In the genomic region with DNA sequence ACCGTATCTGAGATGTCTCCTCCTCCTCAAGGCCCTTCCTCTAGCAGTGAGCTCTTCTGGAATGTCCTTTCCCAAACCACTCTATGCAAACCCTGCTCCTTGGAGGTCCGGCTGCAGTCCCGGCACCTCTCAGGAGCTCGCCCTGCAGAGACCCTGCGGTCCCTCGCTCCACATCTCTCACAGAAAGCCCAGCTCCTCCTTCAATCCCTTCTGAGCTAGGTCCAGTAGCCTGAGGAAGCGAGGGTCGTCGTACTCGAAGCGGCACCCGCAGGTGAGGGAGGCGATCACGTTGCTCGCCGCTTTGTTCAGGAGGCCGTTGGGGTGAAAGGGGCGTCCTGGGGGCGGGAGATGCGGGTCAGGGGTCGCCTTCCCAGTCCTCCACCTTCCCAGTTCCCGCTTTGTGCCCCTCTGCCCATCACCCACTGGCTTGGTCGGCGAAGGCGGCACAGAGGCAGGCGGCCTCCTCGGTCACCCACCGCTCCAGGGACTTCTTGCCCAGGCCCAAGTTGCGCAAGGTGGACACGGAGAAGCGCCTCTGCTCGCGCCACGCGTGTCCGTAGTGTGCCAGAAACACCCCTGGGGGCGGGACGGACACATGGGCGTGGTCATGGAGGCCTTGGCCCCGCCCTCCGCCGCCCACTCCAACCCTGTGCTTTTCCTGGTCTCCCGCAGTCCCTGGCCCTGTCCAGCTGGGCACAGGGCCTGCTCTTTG, we compare ENCODE assay signal across 2 cellular contexts.
TF ChIP-seq lines count a peak whose summit lies in the region.

No MANE protein-coding gene starts in this region.

TF ChIP-seq in K562, 482 proteins besides CTCF, POLR2A, EP300 and RAD21:
- TF ChIP-seq, protein P1, sequence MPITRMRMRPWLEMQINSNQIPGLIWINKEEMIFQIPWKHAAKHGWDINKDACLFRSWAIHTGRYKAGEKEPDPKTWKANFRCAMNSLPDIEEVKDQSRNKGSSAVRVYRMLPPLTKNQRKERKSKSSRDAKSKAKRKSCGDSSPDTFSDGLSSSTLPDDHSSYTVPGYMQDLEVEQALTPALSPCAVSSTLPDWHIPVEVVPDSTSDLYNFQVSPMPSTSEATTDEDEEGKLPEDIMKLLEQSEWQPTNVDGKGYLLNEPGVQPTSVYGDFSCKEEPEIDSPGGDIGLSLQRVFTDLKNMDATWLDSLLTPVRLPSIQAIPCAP (CRISPR knock-in tag; IDR thresholded peaks at IDR 0.05; ENCODE audit: borderline replicate concordance): no peak
- TF ChIP-seq SAFB (IDR thresholded peaks at IDR 0.05; ENCODE audit: borderline replicate concordance, low read depth, low read length) (peak; percentile 62; the same call in 1 of the 2 replicates), RBM22 (IDR thresholded peaks at IDR 0.05; ENCODE audit: low read depth, low read length, poor library complexity, severe bottlenecking) (peak; percentile 36), POLR2G (IDR thresholded peaks at IDR 0.05; ENCODE audit: low read depth, low read length) (peak; percentile 47; the same call in 1 of the 2 replicates), LCOR (CRISPR knock-in tag; IDR thresholded peaks at IDR 0.05) (no peak), ZBTB33 (CRISPR knock-in tag; IDR thresholded peaks at IDR 0.05) (0 out of 2 replicates have a peak, but pooled peaks have one; percentile 52), EGR1 (conservative IDR thresholded peaks at IDR 0.05) (peak; percentile 57), CEBPG (CRISPR knock-in tag; IDR thresholded peaks at IDR 0.05) (0 out of 2 replicates have a peak, but pooled peaks have one; percentile 30), CEBPG (tag; conservative IDR thresholded peaks at IDR 0.05 in 1 of 2, IDR thresholded peaks at IDR 0.05 in 1 of 2) (no peak)

TF ChIP-seq in HepG2, 621 proteins besides CTCF, POLR2A, EP300 and RAD21:
- TF ChIP-seq AHR (CRISPR knock-in tag; IDR thresholded peaks at IDR 0.05) (no peak), GATAD1 (CRISPR knock-in tag; IDR thresholded peaks at IDR 0.05) (no peak), ZNF724P (CRISPR knock-in tag; IDR thresholded peaks at IDR 0.05; ENCODE audit: borderline replicate concordance) (no peak), IKZF4 (CRISPR knock-in tag; IDR thresholded peaks at IDR 0.05; ENCODE audit: borderline replicate concordance, low read depth, not compliant biosample characterization) (no peak), AGO2 (optimal IDR thresholded peaks at IDR 0.05; ENCODE audit: low read depth, low read length) (peak; percentile 45), ZBTB33 (CRISPR knock-in tag; IDR thresholded peaks at IDR 0.05) (peak; percentile 31; the same call in 1 of the 2 replicates)
